Comparison of ENCODE assay signal across 9 cellular contexts in genomic region chr6:168330403-168330802, GRCh38. TPM values are rescaled to one million over a fixed set of nuclear protein-coding genes. Genes with fewer than 3 reads are reported as not detected.
"Had no signal": no experiment of that assay in that cellular context is flagged by ENCODE, and none has a peak within 500 bp of the region (broad histone marks: within the 10 kb centered on the region; RNA-seq: fewer than 3 reads in every experiment).

No MANE protein-coding gene starts in this region.

- FAIRE-seq: G401.6, GM12878, GM12891, GM12892, GM18507, GM19239 had no signal

- ATAC-seq: GM12878 had no signal

- DNase-seq: GDM1, GF-D8 had no signal

- H3K4me3 ChIP-seq: GM12878 had no signal

RNA-seq across cellular contexts. Expression of gene DACT2, which starts 10.8 kb away (rescaled TPM):
- total RNA-seq: G401, GM12878 had no signal
- polyA plus RNA-seq: GM12878 had no signal
